In genomic region chr16:59440502-59440901, GRCh38 we compare ENCODE assay signal across 29 cellular contexts.
"Had no signal": no experiment of that assay in that cellular context is flagged by ENCODE, and none has a peak within 500 bp of the region (broad histone marks: within the 10 kb centered on the region; RNA-seq: fewer than 3 reads in every experiment).

No MANE protein-coding gene starts in this region.

- H3K4me3 Mint-ChIP-seq: dendritic cell treated with granulocyte-macrophage colony-stimulating factor and Interleukin-4, amounts not matched to agents 40 ng/mL and 50 ng/mL, for 4 days; effector memory CD8-positive, alpha-beta T cell; endodermal cell had no signal

- H3K27me3 ChIP-seq: colonic mucosa, dorsolateral prefrontal cortex, esophagus muscularis mucosa, esophagus squamous epithelium, foreskin keratinocyte, gastrocnemius medialis, gastroesophageal sphincter, heart left ventricle, heart right ventricle had no signal

- H3K36me3 ChIP-seq: colonic mucosa, esophagus muscularis mucosa, esophagus squamous epithelium, gastrocnemius medialis, gastroesophageal sphincter, heart left ventricle, heart right ventricle had no signal

- H3K4me1 Mint-ChIP-seq: endodermal cell had no signal

- DNase-seq: colonic mucosa; cortex of kidney; dermis blood vessel endothelial cell; dorsolateral prefrontal cortex; effector CD4-positive, alpha-beta T cell; effector CD8-positive, alpha-beta T cell; effector memory CD4-positive, alpha-beta T cell; effector memory CD8-positive, alpha-beta T cell; endodermal cell; erythroblast; esophagus squamous epithelium; foreskin fibroblast; foreskin keratinocyte; foreskin melanocyte; gastrocnemius medialis; glutamatergic neuron; head of caudate nucleus; heart left ventricle; heart right ventricle had no signal

- H3K27ac ChIP-seq: colonic mucosa, coronary artery, dorsolateral prefrontal cortex, epithelial cell of prostate, esophagus muscularis mucosa, esophagus squamous epithelium, foreskin keratinocyte, gastrocnemius medialis, gastroesophageal sphincter, heart left ventricle, heart right ventricle had no signal

- H3K4me3 ChIP-seq: colonic mucosa, coronary artery, dorsolateral prefrontal cortex, esophagus muscularis mucosa, esophagus squamous epithelium, gastrocnemius medialis, gastroesophageal sphincter, heart left ventricle, heart right ventricle had no signal

- H3K4me1 ChIP-seq: colonic mucosa, esophagus muscularis mucosa, esophagus squamous epithelium, foreskin keratinocyte, gastrocnemius medialis, gastroesophageal sphincter, heart left ventricle, heart right ventricle had no signal

- ATAC-seq: effector memory CD8-positive, alpha-beta T cell; esophagus mucosa; foreskin keratinocyte; gastrocnemius medialis; gastroesophageal sphincter; heart left ventricle; heart right ventricle had no signal

- H3K9me3 Mint-ChIP-seq: dendritic cell treated with granulocyte-macrophage colony-stimulating factor and Interleukin-4, amounts not matched to agents 40 ng/mL and 50 ng/mL, for 4 days had no signal

- FAIRE-seq: colon, endometrium, endothelial cell of umbilical vein, frontal cortex had no signal

- H3K27ac Mint-ChIP-seq: dendritic cell treated with granulocyte-macrophage colony-stimulating factor and Interleukin-4, amounts not matched to agents 40 ng/mL and 50 ng/mL, for 4 days; effector memory CD8-positive, alpha-beta T cell; endodermal cell had no signal

- H3K9me3 ChIP-seq: colonic mucosa, esophagus squamous epithelium, gastrocnemius medialis, gastroesophageal sphincter had no signal

- H3K27me3 Mint-ChIP-seq: dendritic cell treated with granulocyte-macrophage colony-stimulating factor and Interleukin-4, amounts not matched to agents 40 ng/mL and 50 ng/mL, for 4 days; effector memory CD8-positive, alpha-beta T cell had no signal
